In genomic region chr19:35596366-35596999, GRCh38 we compare ENCODE assay signal across 9 cellular contexts. TPM values are rescaled to one million over a fixed set of nuclear protein-coding genes. Genes with fewer than 3 reads are reported as not detected.
DNase-seq lines count a peak whose midpoint lies in the region; ATAC-seq and TF ChIP-seq lines count a peak whose summit lies in the region.
"Had no signal": no experiment of that assay in that cellular context is flagged by ENCODE, and none has a peak within 500 bp of the region (broad histone marks: within the 10 kb centered on the region; RNA-seq: fewer than 3 reads in every experiment).

No MANE protein-coding gene starts in this region.

- no peak for TF ChIP-seq CTCF in CD8-positive, alpha-beta T cell (IDR thresholded peaks at IDR 0.05)
- TF ChIP-seq CTCF in vagina (IDR thresholded peaks at IDR 0.05): no peak

- POLR2A ChIA-PET in CD8-positive, alpha-beta T cell (lab: Charles Lee): no interaction called here

- peaks cover 14% of the 10 kb centered on the region for H3K27me3 Mint-ChIP-seq in CD8-positive, alpha-beta T cell (ENCODE audit: low read depth)

- no peaks in the 10 kb centered on the region for H3K9me2 ChIP-seq in GM23248 (ENCODE audit: insufficient read depth)

- no peaks in the 10 kb centered on the region for H3F3A ChIP-seq in GM23248 (ENCODE audit: insufficient read depth)

- no peaks in the 10 kb centered on the region for H4K20me1 ChIP-seq in GM23248 (ENCODE audit: insufficient read depth)

- in situ Hi-C loops in GM23248 (cut with MboI): no loop called here

- H3K9ac ChIP-seq in GM23248: no peak overlapping the region

- H3K27ac Mint-ChIP-seq in CD8-positive, alpha-beta T cell: no peak overlapping the region

- H3K4me3 Mint-ChIP-seq in CD8-positive, alpha-beta T cell: no peak overlapping the region
- H3K4me3 Mint-ChIP-seq: naive thymus-derived CD8-positive, alpha-beta T cell had no signal

- no peak for DNase-seq in CD8-positive, alpha-beta T cell
- DNase-seq in HT-29 (ENCODE audit: low spot score) (peak; percentile 50), cerebellar cortex (ENCODE audit: low spot score) (peak; percentile 4), vagina (ENCODE audit: extremely low spot score in 2 of 2) (no peak), AG20443 (ENCODE audit: low spot score) (no peak), GM23248 (no peak)

- peak; percentile 46 for ATAC-seq in CD8-positive, alpha-beta T cell
- ATAC-seq in GM18519 (IDR thresholded peaks at IDR 0.05; ENCODE audit: low FRiP score, unreplicated experiment) (peak; percentile 42), HG02623 (IDR thresholded peaks at IDR 0.05; ENCODE audit: unreplicated experiment) (no peak)

- H3K9me3 ChIP-seq in CD8-positive, alpha-beta T cell (ENCODE audit: low read length): no peaks in the 10 kb centered on the region
- no peaks in the 10 kb centered on the region for H3K9me3 ChIP-seq in vagina
- H3K9me3 ChIP-seq in GM23248 (ENCODE audit: low read depth): no peaks in the 10 kb centered on the region

- H3K27me3 ChIP-seq in CD8-positive, alpha-beta T cell (ENCODE audit: insufficient read depth, low read length): no peaks in the 10 kb centered on the region
- H3K27me3 ChIP-seq in vagina (no peaks in the 10 kb centered on the region), GM23248 (replicated peaks; ENCODE audit: insufficient read depth) (peaks cover 3% of the 10 kb centered on the region; the same call in 1 of the 2 replicates)

- H3K4me1 ChIP-seq in CD8-positive, alpha-beta T cell (ENCODE audit: insufficient read depth, low read length): no peaks in the 10 kb centered on the region
- H3K4me1 ChIP-seq in vagina (no peaks in the 10 kb centered on the region), GM23248 (ENCODE audit: insufficient read depth) (no peaks in the 10 kb centered on the region)

- H3K9me3 Mint-ChIP-seq in CD8-positive, alpha-beta T cell: no peaks in the 10 kb centered on the region
- H3K9me3 Mint-ChIP-seq: naive thymus-derived CD8-positive, alpha-beta T cell had no signal

- intact Hi-C loops in CD8-positive, alpha-beta T cell (cut with DNase I, micrococcal nuclease): no loop called here
- intact Hi-C loops in vagina (cut with DNase I): no loop called here

- no peak overlapping the region for H3K4me3 ChIP-seq in CD8-positive, alpha-beta T cell (ENCODE audit: low read depth, low read length)
- H3K4me3 ChIP-seq in vagina: no peak overlapping the region
- H3K4me3 ChIP-seq in GM23248: no peak overlapping the region

- H3K27ac ChIP-seq in CD8-positive, alpha-beta T cell (ENCODE audit: low read depth, low read length): no peak overlapping the region
- no peak overlapping the region for H3K27ac ChIP-seq in vagina
- no peak overlapping the region for H3K27ac ChIP-seq in GM23248

- 35 to 41% methylated on average over 4 of the region's 4 CpGs for WGBS in GM23248 (ENCODE audit: low coverage in 1 of 2, low lambda C conversion rate in 2 of 2, missing lambda C conversion rate in 2 of 2), 2 experiments

- H3K36me3 Mint-ChIP-seq in CD8-positive, alpha-beta T cell: no peaks in the 10 kb centered on the region
- H3K36me3 Mint-ChIP-seq: naive thymus-derived CD8-positive, alpha-beta T cell had no signal

- H2AFZ ChIP-seq in GM23248: no peak overlapping the region

- H3K36me3 ChIP-seq in CD8-positive, alpha-beta T cell (ENCODE audit: insufficient read depth, low read length): no peaks in the 10 kb centered on the region
- no peaks in the 10 kb centered on the region for H3K36me3 ChIP-seq in vagina
- no peaks in the 10 kb centered on the region for H3K36me3 ChIP-seq in GM23248 (ENCODE audit: low read depth)

- no peaks in the 10 kb centered on the region for H3K79me2 ChIP-seq in GM23248 (ENCODE audit: insufficient read depth)

- no peaks in the 10 kb centered on the region for H3K4me1 Mint-ChIP-seq in CD8-positive, alpha-beta T cell (ENCODE audit: low read depth)

- TF ChIP-seq POLR2A in vagina (IDR thresholded peaks at IDR 0.05): no peak

- CTCF ChIA-PET in CD8-positive, alpha-beta T cell (lab: Charles Lee): interaction anchor here (2.8 kb wide), 1 partner anchor 86 kb away, joined by 8 read pairs; no protein-coding TSS in a partner anchor

- H3K4me2 ChIP-seq in GM23248 (ENCODE audit: unreplicated experiment): no peak overlapping the region

RNA-seq across cellular contexts. Expression of gene PMIS2, which starts 10.5 kb away (rescaled TPM):
- not detected for total RNA-seq in CD8-positive, alpha-beta T cell
- total RNA-seq in HT-29 (2014; rRNA removed; shearing (Covaris generic)): not detected in 2 replicates
- not detected for total RNA-seq in vagina
- total RNA-seq in GM23248 (2014; rRNA removed; shearing (Covaris generic)): not detected in 2 replicates
- not detected in 2 replicates for polyA plus RNA-seq in GM23248 (2016; fragmentation: Nextera tagmentation; extraction: Ambion mirVana)
- total RNA-seq: naive thymus-derived CD8-positive, alpha-beta T cell had no signal
- polyA plus RNA-seq: naive thymus-derived CD8-positive, alpha-beta T cell had no signal

RNA-seq across cellular contexts. Expression of gene HAUS5, which starts 16.1 kb away (rescaled TPM):
- 10 to 100 TPM; 24.0 to 27.7 TPM for total RNA-seq in CD8-positive, alpha-beta T cell
- total RNA-seq in HT-29 (2014; rRNA removed; shearing (Covaris generic)): 71.8 and 75.9 TPM in 2 replicates
- 11.0 TPM for total RNA-seq in vagina
- 8.5 and 10.1 TPM in 2 replicates for total RNA-seq in GM23248 (2014; rRNA removed; shearing (Covaris generic))
- 7.4 and 9.6 TPM in 2 replicates for polyA plus RNA-seq in GM23248 (2016; fragmentation: Nextera tagmentation; extraction: Ambion mirVana)

RNA-seq across cellular contexts. Expression of gene RBM42, which starts 32.4 kb away (rescaled TPM):
- 10 to 100 TPM; 49.9 to 51.3 TPM for total RNA-seq in CD8-positive, alpha-beta T cell
- 218 and 225 TPM in 2 replicates for total RNA-seq in HT-29 (2014; rRNA removed; shearing (Covaris generic))
- total RNA-seq in vagina: 54.3 TPM
- 57.3 and 74.7 TPM in 2 replicates for total RNA-seq in GM23248 (2014; rRNA removed; shearing (Covaris generic))
- 82.5 and 86.2 TPM in 2 replicates for polyA plus RNA-seq in GM23248 (2016; fragmentation: Nextera tagmentation; extraction: Ambion mirVana)

RNA-seq across cellular contexts. Expression of gene ATP4A, which starts 33.0 kb away (rescaled TPM):
- not detected for total RNA-seq in CD8-positive, alpha-beta T cell
- 0.13 TPM in 1 of 2 replicates, not detected in the other for total RNA-seq in HT-29 (2014; rRNA removed; shearing (Covaris generic))
- not detected for total RNA-seq in vagina
- total RNA-seq in GM23248 (2014; rRNA removed; shearing (Covaris generic)): not detected in 2 replicates
- not detected in 2 replicates for polyA plus RNA-seq in GM23248 (2016; fragmentation: Nextera tagmentation; extraction: Ambion mirVana)
- total RNA-seq: naive thymus-derived CD8-positive, alpha-beta T cell had no signal
- polyA plus RNA-seq: naive thymus-derived CD8-positive, alpha-beta T cell had no signal

RNA-seq across cellular contexts. Expression of gene ETV2, which starts 45.1 kb away (rescaled TPM):
- total RNA-seq in CD8-positive, alpha-beta T cell: 1 to 10 TPM in 1 of 2 experiments, not detected in 1; 1.1 TPM
- 2.0 and 3.5 TPM in 2 replicates for total RNA-seq in HT-29 (2014; rRNA removed; shearing (Covaris generic))
- not detected for total RNA-seq in vagina
- not detected in 2 replicates for total RNA-seq in GM23248 (2014; rRNA removed; shearing (Covaris generic))
- polyA plus RNA-seq in GM23248 (2016; fragmentation: Nextera tagmentation; extraction: Ambion mirVana): 0.91 and 0.93 TPM in 2 replicates

Comparison
In these comparisons a context has a peak if more than half of its experiments do, and no peak if none do; other contexts are left out.
1. DNase-seq: peak in HT-29 (single experiment) and cerebellar cortex (single experiment); none in CD8-positive, alpha-beta T cell (0 of 7), vagina (0 of 2), AG20443 (single experiment) and GM23248 (single experiment).